In the genomic region with DNA sequence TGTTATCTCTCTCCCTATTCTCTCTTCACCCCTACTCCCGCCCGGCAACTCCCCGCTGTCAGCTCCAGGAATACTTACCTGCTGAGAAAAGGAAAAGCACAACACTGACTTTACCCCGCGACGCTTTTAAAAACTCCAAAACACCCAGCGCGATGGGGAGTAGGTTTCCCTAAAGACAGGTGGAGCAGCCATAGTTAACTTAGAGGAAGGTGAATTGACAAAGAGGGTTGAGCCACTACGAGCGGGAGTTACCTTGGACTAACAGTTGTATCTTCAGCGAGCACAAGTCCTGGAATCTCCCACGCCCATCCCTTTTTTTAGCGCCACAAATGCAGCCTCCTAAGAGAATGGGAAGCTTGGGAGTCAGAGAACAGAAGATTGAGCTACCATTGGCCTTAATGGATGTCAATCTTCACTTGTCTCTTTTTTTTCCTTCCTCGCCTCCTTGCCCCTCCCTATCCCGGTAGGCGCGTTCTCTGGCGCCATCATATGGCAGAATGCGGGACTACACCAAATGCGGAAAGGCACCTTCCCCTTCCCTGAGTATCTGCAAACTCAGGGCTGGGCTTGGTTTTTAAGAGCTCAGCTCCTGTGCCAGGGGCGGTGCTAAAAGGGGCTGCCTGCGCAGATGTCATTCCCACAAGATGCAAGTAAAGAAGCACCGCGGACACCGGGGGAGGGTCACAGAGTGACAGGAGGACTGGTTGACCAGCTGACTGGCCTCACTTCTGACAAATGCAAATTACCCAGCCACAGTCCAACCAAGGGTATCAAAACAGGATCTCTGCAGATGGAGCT, we compare ENCODE assay signal across 8 cellular contexts. TPM values are rescaled to one million over a fixed set of nuclear protein-coding genes. Genes with fewer than 3 reads are reported as not detected.
A peak's percentile ranks its signal among the peaks of the same experiment; 100 is the strongest.
DNase-seq lines count a peak whose midpoint lies in the region; ATAC-seq and TF ChIP-seq lines count a peak whose summit lies in the region.
"Not testable (repeated sequence)": the region's sequence is repeated elsewhere in the genome, so short reads cannot be mapped to it uniquely, and the experiment has no call there.

No MANE protein-coding gene starts in this region.

- CTCF ChIA-PET in BJ (lab: Yijun Ruan, JAX) = interaction anchor here (0.6 to 2.9 kb wide), 24 partner anchors 9 to 431 kb away, joined by 3 to 10 read pairs (median 4); no protein-coding TSS in a partner anchor

- not testable (repeated sequence) for H3K36me3 ChIP-seq in BJ (ENCODE audit: control insufficient read depth, insufficient read depth, low read length)

- ATAC-seq in GM19324 (IDR thresholded peaks at IDR 0.05; ENCODE audit: low FRiP score, unreplicated experiment) = peak; percentile 86
- ATAC-seq in HG03439 (IDR thresholded peaks at IDR 0.05; ENCODE audit: unreplicated experiment) = peak; percentile 94
- ATAC-seq in left lobe of liver = peak; percentile 98

- DNase-seq in BJ (ENCODE audit: low read depth) = peak; percentile 25
- DNase-seq in NCI-H460 (ENCODE audit: extremely low read depth, low read depth) = peak; percentile 86
- DNase-seq in activated CD4-positive, alpha-beta T cell treated with anti-CD3 and anti-CD28 coated beads for 48 hours = peak; percentile 94
- peak; percentile 27 for DNase-seq in dedifferentiated amniotic fluid mesenchymal stem cell (ENCODE audit: extremely low spot score)
- DNase-seq in left lobe of liver (ENCODE audit: low spot score) = peak; percentile 87
- DNase-seq in stimulated activated CD4-positive, alpha-beta T cell treated with anti-CD3 and anti-CD28 coated beads, Interleukin-1b, Interleukin-23, amount 100 ng/mL, for 4 hours (ENCODE audit: low read depth in 2 of 2) = peak; percentile 73 to 74

- H3K4me3 ChIP-seq in BJ (ENCODE audit: low read depth, low read length) = 0 out of 2 replicates have a peak overlapping the region, but pooled peaks have one; percentile 4

- TF ChIP-seq CTCF in BJ (IDR thresholded peaks at IDR 0.05; ENCODE audit: insufficient read depth, low read depth, low read length) = peak; percentile 82

- not testable (repeated sequence) for H3K27me3 ChIP-seq in BJ (ENCODE audit: control insufficient read depth, insufficient read depth, low read length)

- POLR2A ChIA-PET in BJ (lab: Charles Lee) = interaction anchor here (0.6 kb wide), 1 partner anchor 408 kb away, joined by 3 read pairs; no protein-coding TSS in a partner anchor

RNA-seq across cellular contexts. Expression of a gene that starts 27.8 kb away (rescaled TPM):
- not detected in 2 replicates for polyA plus RNA-seq in BJ (2011; rRNA removed)
- not detected in 2 replicates for polyA minus RNA-seq in BJ (2011; rRNA and poly(A)+ RNA removed)
- not detected in 2 replicates for total RNA-seq in NCI-H460 (2014; rRNA removed; shearing (Covaris generic))
- not detected in 2 replicates for polyA plus RNA-seq in NCI-H460 (2014; cell fraction: nucleus; rRNA removed)
- total RNA-seq in left lobe of liver = 0.68 TPM

RNA-seq across cellular contexts. Expression of a gene that starts 48.7 kb away (rescaled TPM):
- polyA plus RNA-seq in BJ (2011; rRNA removed) = 0.76 and 1.9 TPM in 2 replicates
- 0.67 and 0.95 TPM in 2 replicates for polyA minus RNA-seq in BJ (2011; rRNA and poly(A)+ RNA removed)
- 2.6 and 3.7 TPM in 2 replicates for total RNA-seq in NCI-H460 (2014; rRNA removed; shearing (Covaris generic))
- 5.6 and 7.5 TPM in 2 replicates for polyA plus RNA-seq in NCI-H460 (2014; cell fraction: nucleus; rRNA removed)
- total RNA-seq in left lobe of liver = 0.23 TPM

Comparison
In these comparisons a context has a peak if more than half of its experiments do, and no peak if none do; other contexts are left out.
1. Peak in every context shown above with its lines: DNase-seq, ATAC-seq and H3K4me3 ChIP-seq.
2. DNase-seq: peak in every context shown above with its lines; median percentile 94 in activated CD4-positive, alpha-beta T cell treated with anti-CD3 and anti-CD28 coated beads for 48 hours; 87 in left lobe of liver; 86 in NCI-H460; 74 in stimulated activated CD4-positive, alpha-beta T cell treated with anti-CD3 and anti-CD28 coated beads, Interleukin-1b, Interleukin-23, amount 100 ng/mL, for 4 hours; 27 in dedifferentiated amniotic fluid mesenchymal stem cell; 25 in BJ.